In genomic region chr12:120336392-120336791, GRCh38 we compare ENCODE assay signal across 2 cellular contexts. TPM values are rescaled to one million over a fixed set of nuclear protein-coding genes. Genes with fewer than 3 reads are reported as not detected.
"Had no signal": no experiment of that assay in that cellular context is flagged by ENCODE, and none has a peak within 500 bp of the region (broad histone marks: within the 10 kb centered on the region; RNA-seq: fewer than 3 reads in every experiment).

No MANE protein-coding gene starts in this region.

RNA-seq across cellular contexts. Expression of gene PLA2G1B, which starts 8.8 kb away (rescaled TPM):
- total RNA-seq: G401, GM12878 had no signal
- polyA plus RNA-seq: GM12878 had no signal

RNA-seq across cellular contexts. Expression of gene MSI1, which starts 32.6 kb away (rescaled TPM):
- total RNA-seq: GM12878 had no signal

RNA-seq across cellular contexts. Expression of gene RNU4-1, which starts 43.4 kb away (rescaled TPM):
- total RNA-seq: G401 had no signal

RNA-seq across cellular contexts. Expression of gene RNU4-2, which starts 44.7 kb away (rescaled TPM):
- total RNA-seq: G401 had no signal
